Comparison of ENCODE assay signal across 11 cellular contexts in the genomic region with DNA sequence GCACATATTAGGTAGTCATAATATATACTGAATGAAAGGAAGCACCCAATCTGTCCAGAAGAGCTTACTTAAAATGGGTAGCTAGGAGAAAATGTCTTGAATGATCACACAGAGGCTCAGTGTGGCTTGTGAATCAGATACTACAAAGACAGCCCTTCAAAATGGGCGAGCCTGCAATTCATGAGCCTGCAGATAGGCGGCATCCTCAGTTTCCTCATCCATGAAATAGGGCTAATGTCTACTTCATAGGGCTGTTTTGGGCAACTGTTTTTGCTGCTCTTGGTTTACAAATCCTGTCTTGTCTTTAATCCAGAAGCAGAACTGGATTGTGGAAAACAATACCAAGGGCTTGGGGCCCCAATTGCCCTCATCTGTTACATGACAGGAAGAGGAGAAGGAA.
DNase-seq lines count a peak whose midpoint lies in the region; ATAC-seq, FAIRE-seq and TF ChIP-seq lines count a peak whose summit lies in the region.
"Had no signal": no experiment of that assay in that cellular context is flagged by ENCODE, and none has a peak within 500 bp of the region (broad histone marks: within the 10 kb centered on the region; RNA-seq: fewer than 3 reads in every experiment).

No MANE protein-coding gene starts in this region.

- WGBS in right lobe of liver (ENCODE audit: insufficient coverage, low coverage, low lambda C conversion rate, missing lambda C conversion rate) = 60% methylated on average over 1 of the region's 2 CpGs

- H3K4me1 ChIP-seq in HCT116 (ENCODE audit: control insufficient read depth in 1 of 2, insufficient read depth in 2 of 2, low read length in 2 of 2) (no peaks in the 10 kb centered on the region), right lobe of liver (no peaks in the 10 kb centered on the region), vagina (no peaks in the 10 kb centered on the region)

- intact Hi-C loops in HCT116 (cut with micrococcal nuclease) = no loop called here
- intact Hi-C loops in right lobe of liver (cut with DNase I) = no loop called here
- intact Hi-C loops in vagina (cut with DNase I) = no loop called here

- H3K27ac ChIP-seq in HCT116 (ENCODE audit: low read depth, low read length) (no peak overlapping the region), right lobe of liver (no peak overlapping the region), vagina (no peak overlapping the region)

- POLR2A ChIA-PET in HCT116 (lab: Charles Lee) = no interaction called here

- ATAC-seq in HCT116 (peak; percentile 77), right lobe of liver (no peak), HG02798 (IDR thresholded peaks at IDR 0.05; ENCODE audit: poor library complexity, unreplicated experiment) (no peak)
- ATAC-seq: Right ventricle myocardium inferior had no signal

- H3K27me3 ChIP-seq in HCT116 (ENCODE audit: insufficient read depth, low read length) = peaks cover 14% of the 10 kb centered on the region
- H3K27me3 ChIP-seq in right lobe of liver = no peaks in the 10 kb centered on the region
- H3K27me3 ChIP-seq in vagina = no peaks in the 10 kb centered on the region

- no peaks in the 10 kb centered on the region for H3K36me3 ChIP-seq in HCT116 (ENCODE audit: control insufficient read depth in 1 of 2, insufficient read depth in 2 of 2, low read length in 2 of 2)
- no peaks in the 10 kb centered on the region for H3K36me3 ChIP-seq in right lobe of liver
- no peaks in the 10 kb centered on the region for H3K36me3 ChIP-seq in vagina

- H3K9ac ChIP-seq in HCT116 (ENCODE audit: low read length) = no peak overlapping the region

- DNase-seq in ELF-1 (ENCODE audit: low read depth, low spot score) = peak; percentile 24
- peak; percentile 12 for DNase-seq in HCT116 (ENCODE audit: low read depth, low spot score)
- DNase-seq in astrocyte of the hippocampus (ENCODE audit: low read depth, low spot score) = peak; percentile 12
- no peak for DNase-seq in right lobe of liver
- DNase-seq in GM12892 (ENCODE audit: insufficient read length) = no peak
- no peak for DNase-seq in NCI-H345 (lab: John Stamatoyannopoulos, UW)
- DNase-seq in vagina (ENCODE audit: extremely low spot score in 2 of 2) = no peak
- DNase-seq: activated CD8-positive, alpha-beta memory T cell treated with anti-CD3 and anti-CD28 coated beads, Interleukin-2, amount 50 U/mL, for 48 hours had no signal

- RAD21 ChIA-PET in HCT116 (lab: Charles Lee; ENCODE audit: low non-redundant PET in 1 of 2, low total read pairs in 2 of 2, uncharacterized antibody in 2 of 2, unreplicated experiment in 2 of 2) = no interaction called here

- H3K9me3 ChIP-seq in HCT116 (ENCODE audit: control insufficient read depth in 1 of 2, insufficient read depth in 1 of 2, low read depth in 1 of 2, low read length in 2 of 2) (no peaks in the 10 kb centered on the region), right lobe of liver (no peaks in the 10 kb centered on the region), vagina (peaks cover 8% of the 10 kb centered on the region)

- BruUV-seq in HCT116 (replicated peaks; lab: Mats Ljungman, UMichigan) = no TSS peak

- TF ChIP-seq RAD21 in HCT116 (IDR thresholded peaks at IDR 0.05; ENCODE audit: low read depth) = peak; percentile 34

- TF ChIP-seq CTCF in HCT116 (IDR thresholded peaks at IDR 0.05 in 2 of 3, conservative IDR thresholded peaks at IDR 0.05 in 1 of 3; ENCODE audit: borderline replicate concordance in 1 of 3, insufficient read depth in 1 of 3, low read depth in 2 of 3, low read length in 2 of 3) (peak in 2 of 3 experiments; percentile 72 to 78; a peak in 4 of 6 replicates), right lobe of liver (IDR thresholded peaks at IDR 0.05) (peak in 3 of 4 donors; percentile 6 to 33 (median 13)), vagina (IDR thresholded peaks at IDR 0.05) (no peak)

- FAIRE-seq in GM12892 (lab: Jason Lieb, UNC) = no peak

- no peak overlapping the region for H3K4me3 ChIP-seq in HCT116 (replicated peaks in 1 of 2; ENCODE audit: low read depth in 1 of 2, low read length in 2 of 2)
- H3K4me3 ChIP-seq in right lobe of liver = no peak overlapping the region
- no peak overlapping the region for H3K4me3 ChIP-seq in vagina
- H3K4me3 ChIP-seq: skin epidermis had no signal

- TF ChIP-seq POLR2A in HCT116 (IDR thresholded peaks at IDR 0.05; ENCODE audit: borderline replicate concordance, extremely low read depth, insufficient read depth, insufficient read length) (no peak), right lobe of liver (IDR thresholded peaks at IDR 0.05) (no peak), GM12892 (IDR thresholded peaks at IDR 0.05; ENCODE audit: low read depth, low read length) (no peak), vagina (IDR thresholded peaks at IDR 0.05) (no peak)

- no peak overlapping the region for H3K4me2 ChIP-seq in HCT116 (ENCODE audit: low read length)

- H3K79me2 ChIP-seq in HCT116 (ENCODE audit: insufficient read depth, low read length) = no peaks in the 10 kb centered on the region

- H4K20me1 ChIP-seq in HCT116 (ENCODE audit: insufficient read depth) = no peaks in the 10 kb centered on the region

- CTCF ChIA-PET in HCT116 (lab: Charles Lee) = interaction anchor here (1.0 kb wide), 1 partner anchor 11 kb away, joined by 3 read pairs; no protein-coding TSS in a partner anchor

- H3K9me2 ChIP-seq in HCT116 (ENCODE audit: insufficient read depth) = no peaks in the 10 kb centered on the region

- H2AFZ ChIP-seq in HCT116 (ENCODE audit: low read depth, low read length, poor library complexity, severe bottlenecking) = no peak overlapping the region

TF ChIP-seq in HCT116, 20 proteins besides CTCF, POLR2A, EP300 and RAD21:
- TF ChIP-seq TCF7L2 (IDR thresholded peaks at IDR 0.05; ENCODE audit: borderline replicate concordance, extremely low read depth, insufficient read depth, insufficient read length) = no peak
- no peak for TF ChIP-seq JUND (IDR thresholded peaks at IDR 0.05)
- no peak for TF ChIP-seq ATF3 (IDR thresholded peaks at IDR 0.05)
- no peak for TF ChIP-seq EZH2phosphoT487 (IDR thresholded peaks at IDR 0.05; ENCODE audit: borderline replicate concordance)

Comparison
In these comparisons a context has a peak if more than half of its experiments do, and no peak if none do; other contexts are left out.
1. DNase-seq: peak in ELF-1 (single experiment), HCT116 (single experiment) and astrocyte of the hippocampus (single experiment); none in right lobe of liver (0 of 3), GM12892 (single experiment), NCI-H345 (single experiment) and vagina (0 of 2).
2. CTCF ChIP-seq: peak in HCT116 (2 of 3) and right lobe of liver (3 of 4); none in vagina (0 of 3).